ENCODE assay signal across 1 cellular context in genomic region chr2:201644001-201644400, GRCh38.
A peak's percentile ranks its signal among the peaks of the same experiment; 100 is the strongest.
TF ChIP-seq lines count a peak whose summit lies in the region.

No MANE protein-coding gene starts in this region.

TF ChIP-seq in H1, 55 proteins besides CTCF, POLR2A, EP300 and RAD21:
- TF ChIP-seq E2F6 (IDR thresholded peaks at IDR 0.05) (peak; percentile 64; the same call in 1 of the 2 replicates), RBBP5 (IDR thresholded peaks at IDR 0.05; ENCODE audit: borderline replicate concordance, low read depth, low read length) (no peak), JUN (IDR thresholded peaks at IDR 0.05; ENCODE audit: low read depth, low read length) (no peak), SIRT6 (IDR thresholded peaks at IDR 0.05; ENCODE audit: low read length) (no peak), SUZ12 (IDR thresholded peaks at IDR 0.05; ENCODE audit: low read length) (no peak)
